Comparison of ENCODE assay signal across 1 cellular context in genomic region chr5:143629871-143630658, GRCh38.
TF ChIP-seq lines count a peak whose summit lies in the region.

No MANE protein-coding gene starts in this region.

TF ChIP-seq in HepG2, 621 proteins besides CTCF, POLR2A, EP300 and RAD21 (continued from another document and continues in another):
- TF ChIP-seq SOX13 (IDR thresholded peaks at IDR 0.05): no peak
- TF ChIP-seq SOX13 (CRISPR knock-in tag; conservative IDR thresholded peaks at IDR 0.05 in 1 of 2, IDR thresholded peaks at IDR 0.05 in 1 of 2): peak in 1 of 2 experiments; percentile 85; a peak in 2 of 4 replicates
- TF ChIP-seq ZGPAT (CRISPR knock-in tag; IDR thresholded peaks at IDR 0.05): peak; percentile 81
- no peak for TF ChIP-seq ZBTB46 (CRISPR knock-in tag; IDR thresholded peaks at IDR 0.05; ENCODE audit: borderline replicate concordance)
- no peak for TF ChIP-seq CREBL2 (CRISPR knock-in tag; IDR thresholded peaks at IDR 0.05; ENCODE audit: borderline replicate concordance)
- no peak for TF ChIP-seq ZNF501 (CRISPR knock-in tag; IDR thresholded peaks at IDR 0.05)
- TF ChIP-seq SIX4 (CRISPR knock-in tag; IDR thresholded peaks at IDR 0.05): peak; percentile 59
- TF ChIP-seq POGZ (CRISPR knock-in tag; IDR thresholded peaks at IDR 0.05): 0 out of 2 replicates have a peak, but pooled peaks have one; percentile 41
- TF ChIP-seq ZBTB20 (CRISPR knock-in tag; IDR thresholded peaks at IDR 0.05; ENCODE audit: borderline replicate concordance, low read depth): no peak
- no peak for TF ChIP-seq ZNF766 (CRISPR knock-in tag; IDR thresholded peaks at IDR 0.05; ENCODE audit: borderline replicate concordance)
- no peak for TF ChIP-seq KLF15 (CRISPR knock-in tag; IDR thresholded peaks at IDR 0.05; ENCODE audit: borderline replicate concordance)
- no peak for TF ChIP-seq NFATC3 (CRISPR knock-in tag; IDR thresholded peaks at IDR 0.05)
- TF ChIP-seq ZNF609 (CRISPR knock-in tag; IDR thresholded peaks at IDR 0.05; ENCODE audit: borderline replicate concordance): no peak
- no peak for TF ChIP-seq ZNF280B (CRISPR knock-in tag; IDR thresholded peaks at IDR 0.05; ENCODE audit: borderline replicate concordance)
- TF ChIP-seq MIXL1 (CRISPR knock-in tag; IDR thresholded peaks at IDR 0.05): peak; percentile 56
- TF ChIP-seq SP1 (IDR thresholded peaks at IDR 0.05): no peak
- TF ChIP-seq SP1 (CRISPR knock-in tag; IDR thresholded peaks at IDR 0.05): no peak
- TF ChIP-seq ZNF644 (CRISPR knock-in tag; IDR thresholded peaks at IDR 0.05; ENCODE audit: low read depth): no peak
- no peak for TF ChIP-seq CBX2 (IDR thresholded peaks at IDR 0.05; ENCODE audit: low read depth, low read length)
- no peak for TF ChIP-seq CBX2 (CRISPR knock-in tag; IDR thresholded peaks at IDR 0.05; ENCODE audit: low read depth)
- TF ChIP-seq ZNF407 (CRISPR knock-in tag; IDR thresholded peaks at IDR 0.05; ENCODE audit: not compliant biosample characterization): no peak
- TF ChIP-seq ZNF234 (CRISPR knock-in tag; conservative IDR thresholded peaks at IDR 0.05): no peak
- no peak for TF ChIP-seq CEBPZ (IDR thresholded peaks at IDR 0.05; ENCODE audit: low read length)
- TF ChIP-seq ZNF383 (CRISPR knock-in tag; IDR thresholded peaks at IDR 0.05; ENCODE audit: borderline replicate concordance): no peak
- no peak; the same call in 1 of the 2 replicates for TF ChIP-seq MBD4 (IDR thresholded peaks at IDR 0.05; ENCODE audit: borderline replicate concordance, low read length)
- TF ChIP-seq ZNF577 (CRISPR knock-in tag; IDR thresholded peaks at IDR 0.05; ENCODE audit: borderline replicate concordance, low read depth): no peak
- TF ChIP-seq NCOR1 (IDR thresholded peaks at IDR 0.05; ENCODE audit: borderline replicate concordance, low read length): no peak
- TF ChIP-seq CHD4 (IDR thresholded peaks at IDR 0.05; ENCODE audit: borderline replicate concordance, low read length): no peak
- 0 out of 2 replicates have a peak, but pooled peaks have one; percentile 36 for TF ChIP-seq JUND (CRISPR knock-in tag; IDR thresholded peaks at IDR 0.05)
- TF ChIP-seq ASH2L (IDR thresholded peaks at IDR 0.05; ENCODE audit: insufficient read length, low read depth, low read length): no peak
- no peak for TF ChIP-seq KDM2A (CRISPR knock-in tag; IDR thresholded peaks at IDR 0.05; ENCODE audit: borderline replicate concordance, low read depth)
- TF ChIP-seq ZNF326 (CRISPR knock-in tag; IDR thresholded peaks at IDR 0.05; ENCODE audit: borderline replicate concordance): no peak
- TF ChIP-seq RARA (CRISPR knock-in tag; IDR thresholded peaks at IDR 0.05): peak; percentile 76
